1 cellular context compared by ENCODE assay signal in genomic region chr12:53048033-53048779, GRCh38.
TF ChIP-seq lines count a peak whose summit lies in the region.

No MANE protein-coding gene starts in this region.

TF ChIP-seq in HepG2, 621 proteins besides CTCF, POLR2A, EP300 and RAD21 (continued from another document):
- TF ChIP-seq HIC2 (CRISPR knock-in tag; IDR thresholded peaks at IDR 0.05; ENCODE audit: low read depth) (peak; percentile 97), RFXAP (CRISPR knock-in tag; IDR thresholded peaks at IDR 0.05; ENCODE audit: borderline replicate concordance) (no peak), ATM (IDR thresholded peaks at IDR 0.05; ENCODE audit: borderline replicate concordance) (no peak), MTF2 (CRISPR knock-in tag; IDR thresholded peaks at IDR 0.05; ENCODE audit: borderline replicate concordance) (0 out of 2 replicates have a peak, but pooled peaks have one; percentile 31), ZNF446 (CRISPR knock-in tag; IDR thresholded peaks at IDR 0.05) (no peak), ZFY (CRISPR knock-in tag; IDR thresholded peaks at IDR 0.05) (peak; percentile 70), HMGXB4 (CRISPR knock-in tag; IDR thresholded peaks at IDR 0.05; ENCODE audit: borderline replicate concordance in 1 of 2, low read depth in 1 of 2) (peak; percentile 46 to 55; a peak in 2 of 4 replicates), MXI1 (IDR thresholded peaks at IDR 0.05; ENCODE audit: borderline replicate concordance, low read depth, low read length) (peak; percentile 34; the same call in 1 of the 3 replicates), FOXA3 (CRISPR knock-in tag; IDR thresholded peaks at IDR 0.05) (peak; percentile 11; the same call in 1 of the 2 replicates), KAT8 (CRISPR knock-in tag; IDR thresholded peaks at IDR 0.05) (0 out of 2 replicates have a peak, but pooled peaks have one; percentile 32), REXO4 (CRISPR knock-in tag; IDR thresholded peaks at IDR 0.05; ENCODE audit: borderline replicate concordance) (no peak), ZNF530 (CRISPR knock-in tag; IDR thresholded peaks at IDR 0.05; ENCODE audit: low read depth) (no peak), ZBTB7A (CRISPR knock-in tag; IDR thresholded peaks at IDR 0.05) (no peak), ZNF691 (CRISPR knock-in tag; IDR thresholded peaks at IDR 0.05; ENCODE audit: borderline replicate concordance, low read depth) (peak; percentile 57; the same call in 1 of the 2 replicates), KDM4B (CRISPR knock-in tag; IDR thresholded peaks at IDR 0.05) (no peak), BCL6 (CRISPR knock-in tag; IDR thresholded peaks at IDR 0.05) (no peak), SIX1 (CRISPR knock-in tag; IDR thresholded peaks at IDR 0.05; ENCODE audit: borderline replicate concordance) (peak; percentile 37; the same call in 1 of the 2 replicates), PHB2 (IDR thresholded peaks at IDR 0.05; ENCODE audit: partially characterized antibody) (no peak), MAZ (IDR thresholded peaks at IDR 0.05; ENCODE audit: borderline replicate concordance, low read depth, low read length) (no peak), MAZ (CRISPR knock-in tag; IDR thresholded peaks at IDR 0.05; ENCODE audit: low read depth) (0 out of 2 replicates have a peak, but pooled peaks have one; percentile 29), NRL (CRISPR knock-in tag; IDR thresholded peaks at IDR 0.05; ENCODE audit: borderline replicate concordance) (no peak), MEIS2 (CRISPR knock-in tag; IDR thresholded peaks at IDR 0.05) (peak; percentile 15; the same call in 1 of the 2 replicates), ZNF350 (CRISPR knock-in tag; IDR thresholded peaks at IDR 0.05; ENCODE audit: borderline replicate concordance, low read depth) (peak; percentile 25; the same call in 1 of the 2 replicates), ZNF205 (CRISPR knock-in tag; IDR thresholded peaks at IDR 0.05) (0 out of 2 replicates have a peak, but pooled peaks have one; percentile 30), ZNF138 (CRISPR knock-in tag; IDR thresholded peaks at IDR 0.05; ENCODE audit: low read depth) (no peak)
